Comparison of ENCODE assay signal across 8 cellular contexts in the genomic region with DNA sequence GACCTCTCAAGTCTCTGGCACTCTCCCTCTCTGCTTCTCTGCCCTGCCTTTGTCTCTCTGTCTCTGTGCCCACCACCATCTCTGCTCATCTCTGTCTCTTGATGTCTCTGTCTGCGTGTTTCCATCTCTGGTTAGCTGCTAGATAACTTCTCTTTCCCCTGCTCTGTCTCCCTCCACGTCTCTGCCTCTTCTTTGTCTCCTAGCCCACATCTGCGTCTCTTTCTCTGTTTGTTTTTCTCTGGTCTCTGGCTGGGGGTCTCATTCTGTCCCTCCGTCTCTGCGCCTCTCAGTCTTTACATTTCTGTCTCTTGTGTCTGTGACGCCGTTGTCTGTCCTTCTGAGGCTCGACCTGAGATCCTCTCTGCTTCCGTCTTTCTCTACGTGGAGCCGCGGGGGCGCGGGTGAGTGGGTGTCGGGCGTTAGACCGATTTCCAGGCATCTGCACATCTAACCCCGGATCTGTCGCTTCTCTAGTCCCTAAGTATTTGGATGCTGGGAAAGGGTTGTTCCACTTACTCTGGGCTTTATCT. TPM values are rescaled to one million over a fixed set of nuclear protein-coding genes. Genes with fewer than 3 reads are reported as not detected.
A peak's percentile ranks its signal among the peaks of the same experiment; 100 is the strongest.
DNase-seq lines count a peak whose midpoint lies in the region; ATAC-seq, FAIRE-seq and TF ChIP-seq lines count a peak whose summit lies in the region.

No MANE protein-coding gene starts in this region.

- no peaks in the 10 kb centered on the region for H3K9me3 ChIP-seq in muscle layer of duodenum (ENCODE audit: control insufficient read depth in 1 of 2, low read length in 2 of 2)

- peak; percentile 9 for FAIRE-seq in GM12892 (lab: Jason Lieb, UNC)

- ATAC-seq in GM19324 (IDR thresholded peaks at IDR 0.05; ENCODE audit: low FRiP score, unreplicated experiment) = no peak

- H3K27ac ChIP-seq in brain microvascular endothelial cell (no peak overlapping the region), muscle layer of duodenum (ENCODE audit: low read length) (no peak overlapping the region)

- H3K27me3 ChIP-seq in brain microvascular endothelial cell (replicated peaks) (no peaks in the 10 kb centered on the region), muscle layer of duodenum (ENCODE audit: low read depth, low read length) (peaks cover 33% of the 10 kb centered on the region)

- no peak for TF ChIP-seq CTCF in brain microvascular endothelial cell (IDR thresholded peaks at IDR 0.05; ENCODE audit: low read depth, low read length, missing control alignments)

- H3K4me3 ChIP-seq in brain microvascular endothelial cell (ENCODE audit: low read depth, low read length) (peak overlapping the region; percentile 37), muscle layer of duodenum (ENCODE audit: low read depth in 1 of 2, low read length in 2 of 2) (peak overlapping the region; percentile 52 to 53)

- H3K4me1 ChIP-seq in muscle layer of duodenum (ENCODE audit: control insufficient read depth in 1 of 2, insufficient read depth in 2 of 2, low read length in 2 of 2) = peaks cover 7 to 25% of the 10 kb centered on the region in 2 donors

- H3K36me3 ChIP-seq in brain microvascular endothelial cell (replicated peaks) = no peaks in the 10 kb centered on the region
- H3K36me3 ChIP-seq in muscle layer of duodenum (ENCODE audit: control insufficient read depth in 1 of 2, insufficient read depth in 2 of 2, low read length in 2 of 2) = no peaks in the 10 kb centered on the region

- DNase-seq in GM12892 (ENCODE audit: insufficient read length) = no peak
- DNase-seq in NCI-H69 (lab: John Stamatoyannopoulos, UW) = peak; percentile 63
- no peak for DNase-seq in brain microvascular endothelial cell
- no peak for DNase-seq in dermis blood vessel endothelial cell
- DNase-seq in T1000 (lab: John Stamatoyannopoulos, UW) = no peak
- DNase-seq in NCI-H2029 treated with DMSO at 0.1 percent for 48 hours (lab: John Stamatoyannopoulos, UW) = no peak

- no peak for TF ChIP-seq POLR2A in GM12892 (IDR thresholded peaks at IDR 0.05; ENCODE audit: low read depth, low read length)

- in situ Hi-C loops in brain microvascular endothelial cell (cut with HindIII; ENCODE audit: low pct_ligation_motif_present, low sequenced_read_pairs) = no loop called here

RNA-seq across cellular contexts. Expression of a gene that starts 0.4 kb away (rescaled TPM):
- 12.4 TPM for polyA plus RNA-seq in GM12892 (2012; ENCODE audit: missing spikeins)
- total RNA-seq in dermis blood vessel endothelial cell = 0.05 TPM in 1 of 2 replicates, not detected in the other

RNA-seq across cellular contexts. Expression of a gene that starts 23.3 kb away (rescaled TPM):
- 623 TPM for polyA plus RNA-seq in GM12892 (2012; ENCODE audit: missing spikeins)
- 218 and 295 TPM in 2 replicates for total RNA-seq in dermis blood vessel endothelial cell

RNA-seq across cellular contexts. Expression of a gene that starts 24.1 kb away (rescaled TPM):
- 9.0 TPM for polyA plus RNA-seq in GM12892 (2012; ENCODE audit: missing spikeins)
- total RNA-seq in dermis blood vessel endothelial cell = 8.3 and 11.8 TPM in 2 replicates

RNA-seq across cellular contexts. Expression of a gene that starts 29.2 kb away (rescaled TPM):
- polyA plus RNA-seq in GM12892 (2012; ENCODE audit: missing spikeins) = 51.3 TPM
- 18.9 and 26.1 TPM in 2 replicates for total RNA-seq in dermis blood vessel endothelial cell
